13 cellular contexts compared by ENCODE assay signal in genomic region chrY:5000106-5000505, GRCh38. TPM values are rescaled to one million over a fixed set of nuclear protein-coding genes. Genes with fewer than 3 reads are reported as not detected.
DNase-seq lines count a peak whose midpoint lies in the region; ATAC-seq, FAIRE-seq and TF ChIP-seq lines count a peak whose summit lies in the region.
"Not testable (repeated sequence)": the region's sequence is repeated elsewhere in the genome, so short reads cannot be mapped to it uniquely, and the experiment has no call there.
"Had no signal": no experiment of that assay in that cellular context is flagged by ENCODE, and none has a peak within 500 bp of the region (broad histone marks: within the 10 kb centered on the region; RNA-seq: fewer than 3 reads in every experiment).

Gene PCDH11Y (plus strand): TSS chrY:5000296. CDS start chrY:5057100, 56,804 bp downstream.

- H4K8ac ChIP-seq in H1 (ENCODE audit: extremely low read depth, insufficient read depth, low read length); mesendoderm (ENCODE audit: low read depth, low read length): not testable (repeated sequence)

- H4K91ac ChIP-seq in H1 (replicated peaks; ENCODE audit: insufficient read length, low read length) = not testable (repeated sequence)

- H3K9ac ChIP-seq in H1 (replicated peaks in 1 of 4; ENCODE audit: extremely low read depth in 1 of 4, low read depth in 3 of 4, low read length in 3 of 4) = not testable (repeated sequence)
- peak within 1 kb of the TSS; percentile 60 for H3K9ac ChIP-seq in mesendoderm (ENCODE audit: low read length)

- H3K27ac ChIP-seq in H1 (ENCODE audit: low read depth, low read length); mesendoderm (ENCODE audit: low read depth, low read length): not testable (repeated sequence)

- H3K4me3 ChIP-seq in H1 (ENCODE audit: extremely low read depth in 1 of 4, insufficient read depth in 2 of 4, low read depth in 3 of 4, low read length in 4 of 4) = peak within 1 kb of the TSS; percentile 33 to 56 (median 42); a peak in 7 of 8 replicates
- H3K4me3 ChIP-seq in mesendoderm (ENCODE audit: low read length) = peak within 1 kb of the TSS; percentile 29

- peak; percentile 27 for ATAC-seq in activated CD8-positive, alpha-beta T cell treated with anti-CD3 and anti-CD28 coated beads for 36 hours
- ATAC-seq in left ventricle myocardium superior = peak; percentile 53

- DNase-seq in KBM-7 (peak; percentile 89), RPMI8226 (peak; percentile 46), H1 (ENCODE audit: low read depth in 1 of 2, low spot score in 2 of 2) (peak; percentile 3 to 64), left ventricle myocardium superior (peak; percentile 19), mesendoderm (peak; percentile 74)
- DNase-seq in activated CD8-positive, alpha-beta T cell treated with anti-CD3 and anti-CD28 coated beads for 36 hours = not testable (repeated sequence)
- peak; percentile 2 for DNase-seq in stimulated activated CD4-positive, alpha-beta T cell treated with anti-CD3 and anti-CD28 coated beads, Interleukin-4, amount 100 ng/mL, for 1 hour

- not testable (repeated sequence) for H3K14ac ChIP-seq in H1 (ENCODE audit: insufficient read length)

- intact Hi-C loops in activated CD8-positive, alpha-beta T cell treated with anti-CD3 and anti-CD28 coated beads for 36 hours (cut with micrococcal nuclease); left ventricle myocardium superior (cut with micrococcal nuclease): not testable (repeated sequence)

- not testable (repeated sequence) for H4K20me1 ChIP-seq in H1 (replicated peaks in 1 of 2; ENCODE audit: control insufficient read depth in 1 of 2, insufficient read depth in 2 of 2, low read length in 2 of 2)

- CTCF ChIA-PET in activated CD8-positive, alpha-beta T cell treated with anti-CD3 and anti-CD28 coated beads for 36 hours (lab: Charles Lee); H1 (lab: Charles Lee; ENCODE audit: partially characterized antibody): not testable (repeated sequence)

- not testable (repeated sequence) for TF ChIP-seq CTCF in activated CD8-positive, alpha-beta T cell treated with anti-CD3 and anti-CD28 coated beads for 36 hours (IDR thresholded peaks at IDR 0.05); H1 (IDR thresholded peaks at IDR 0.05; ENCODE audit: control extremely low read depth in 1 of 3, insufficient read depth in 1 of 3, low read depth in 1 of 3, low read length in 3 of 3)

- POLR2A ChIA-PET in activated CD8-positive, alpha-beta T cell treated with anti-CD3 and anti-CD28 coated beads for 36 hours (lab: Charles Lee); H1 (lab: Charles Lee; ENCODE audit: partially characterized antibody): not testable (repeated sequence)

- H3K36me3 ChIP-seq in H1 (ENCODE audit: control insufficient read depth in 2 of 4, insufficient read depth in 4 of 4, low read length in 3 of 4); mesendoderm (ENCODE audit: control insufficient read depth, insufficient read depth, low read length): not testable (repeated sequence)

- not testable (repeated sequence) for H3K79me2 ChIP-seq in H1 (ENCODE audit: control insufficient read depth in 1 of 2, insufficient read depth in 2 of 2, low read length in 2 of 2); mesendoderm (ENCODE audit: control insufficient read depth, insufficient read depth, low read length)

- H3K56ac ChIP-seq in H1 (replicated peaks; ENCODE audit: insufficient read length, low read depth, low read length) = not testable (repeated sequence)
- peak within 1 kb of the TSS; percentile 64 for H3K56ac ChIP-seq in mesendoderm (ENCODE audit: low read length)

- not testable (repeated sequence) for H3K23ac ChIP-seq in H1 (ENCODE audit: insufficient read length); mesendoderm (ENCODE audit: low read length)

- H2AK5ac ChIP-seq in H1 (ENCODE audit: low read depth, low read length); mesendoderm (ENCODE audit: low read length): not testable (repeated sequence)

- H3K27me3 ChIP-seq in H1 (replicated peaks in 1 of 4; ENCODE audit: control insufficient read depth in 3 of 4, extremely low read depth in 1 of 4, insufficient read depth in 3 of 4, low read length in 3 of 4); mesendoderm (ENCODE audit: insufficient read depth, low read length, poor library complexity): not testable (repeated sequence)

- not testable (repeated sequence) for H3K9me3 ChIP-seq in H1 (ENCODE audit: insufficient read depth in 2 of 2, low read depth in 1 of 2, low read length in 1 of 2)

- H2BK120ac ChIP-seq in H1 (replicated peaks; ENCODE audit: low read depth, low read length); mesendoderm (ENCODE audit: low read depth, low read length): not testable (repeated sequence)

- H3K18ac ChIP-seq in H1 (ENCODE audit: extremely low read depth, low read length); mesendoderm (ENCODE audit: low read length): not testable (repeated sequence)

- not testable (repeated sequence) for H3K79me1 ChIP-seq in H1 (ENCODE audit: low read depth, low read length); mesendoderm (ENCODE audit: low read length)

- in situ Hi-C loops in KBM-7 (cut with MboI; ENCODE audit: low pct_unique_long_range_greater_than_20kb, low sequenced_read_pairs) = not testable (repeated sequence)

- not testable (repeated sequence) for H4K5ac ChIP-seq in H1 (ENCODE audit: insufficient read length, low read depth, low read length); mesendoderm (ENCODE audit: low read length)

- not testable (repeated sequence) for H3K4ac ChIP-seq in H1 (replicated peaks; ENCODE audit: insufficient read length, low read depth, low read length); mesendoderm (ENCODE audit: low read depth, low read length)

- not testable (repeated sequence) for TF ChIP-seq POLR2A in H1 (IDR thresholded peaks at IDR 0.05; ENCODE audit: control extremely low read depth in 1 of 2, low read depth in 2 of 2, low read length in 2 of 2)

- TF ChIP-seq RAD21 in H1 (IDR thresholded peaks at IDR 0.05 in 1 of 2, conservative IDR thresholded peaks at IDR 0.05 in 1 of 2; ENCODE audit: low read depth in 2 of 2, low read length in 2 of 2) = not testable (repeated sequence)

- H2BK12ac ChIP-seq in H1 (ENCODE audit: low read depth, low read length) = not testable (repeated sequence)

- not testable (repeated sequence) for TF ChIP-seq EP300 in H1 (IDR thresholded peaks at IDR 0.05; ENCODE audit: borderline replicate concordance in 1 of 2, low read depth in 2 of 2, low read length in 2 of 2)

- H3K4me2 ChIP-seq in H1 (ENCODE audit: insufficient read depth in 1 of 2, low read depth in 2 of 2, low read length in 2 of 2) = peak within 1 kb of the TSS; percentile 54 to 57
- not testable (repeated sequence) for H3K4me2 ChIP-seq in mesendoderm (ENCODE audit: low read length)

- not testable (repeated sequence) for H3K27ac Mint-ChIP-seq in activated CD8-positive, alpha-beta T cell treated with anti-CD3 and anti-CD28 coated beads for 36 hours

- not testable (repeated sequence) for H2BK20ac ChIP-seq in H1 (ENCODE audit: low read length)

- not testable (repeated sequence) for H3K9me3 Mint-ChIP-seq in activated CD8-positive, alpha-beta T cell treated with anti-CD3 and anti-CD28 coated beads for 36 hours

- H3K36me3 Mint-ChIP-seq in activated CD8-positive, alpha-beta T cell treated with anti-CD3 and anti-CD28 coated beads for 36 hours (ENCODE audit: low read depth) = not testable (repeated sequence)

- whole genome bisulfite sequencing in H1 (ENCODE audit: extremely low coverage in 1 of 2, insufficient coverage in 1 of 2, insufficient read length in 1 of 2, insufficient replicate concordance in 2 of 2, low coverage in 1 of 2, low lambda C conversion rate in 2 of 2, missing lambda C conversion rate in 1 of 2), 2 experiments = no CpG with 5 or more reads among the region's 22 CpGs
- WGBS in mesendoderm (ENCODE audit: extremely low coverage, insufficient coverage, low lambda C conversion rate) = no CpG with 5 or more reads among the region's 22 CpGs

- FAIRE-seq in H1 (lab: Jason Lieb, UNC) = not testable (repeated sequence)

- H3K27me3 Mint-ChIP-seq in activated CD8-positive, alpha-beta T cell treated with anti-CD3 and anti-CD28 coated beads for 36 hours = not testable (repeated sequence)

- not testable (repeated sequence) for H3K23me2 ChIP-seq in H1 (ENCODE audit: low read depth, low read length)

- H2AFZ ChIP-seq in H1 (ENCODE audit: low read length) = not testable (repeated sequence)

- not testable (repeated sequence) for H3K4me1 ChIP-seq in H1 (replicated peaks in 1 of 4; ENCODE audit: control insufficient read depth in 3 of 4, insufficient read depth in 4 of 4, low read length in 3 of 4); mesendoderm (ENCODE audit: control insufficient read depth, low read depth, low read length)

- H3K4me1 Mint-ChIP-seq in activated CD8-positive, alpha-beta T cell treated with anti-CD3 and anti-CD28 coated beads for 36 hours (ENCODE audit: low read depth) = not testable (repeated sequence)

- not testable (repeated sequence) for H2BK5ac ChIP-seq in H1 (ENCODE audit: low read depth, low read length); mesendoderm (ENCODE audit: low read length)

- H3K4me3 Mint-ChIP-seq in activated CD8-positive, alpha-beta T cell treated with anti-CD3 and anti-CD28 coated beads for 36 hours = not testable (repeated sequence)

- not testable (repeated sequence) for H2BK15ac ChIP-seq in H1 (ENCODE audit: low read length); mesendoderm (replicated peaks; ENCODE audit: low read depth)

TF ChIP-seq in H1, 55 proteins besides CTCF, POLR2A, EP300 and RAD21:
- 0 out of 2 replicates have a peak, but pooled peaks have one; percentile 33 for TF ChIP-seq TAF1 (IDR thresholded peaks at IDR 0.05; ENCODE audit: low read depth, low read length)

RNA-seq across cellular contexts. Expression of gene PCDH11Y, which starts in this region (rescaled TPM):
- total RNA-seq in activated CD8-positive, alpha-beta T cell treated with anti-CD3 and anti-CD28 coated beads for 36 hours = not detected
- total RNA-seq in H1 (2021; fragmentation: NEBNext Ultra II Directional; extraction: Animal tissue kit (Norgen Biotek cat#: 25700)) = 7.3 and 9.3 TPM in 2 replicates
- 0.86 and 1.1 TPM in 2 replicates for polyA plus RNA-seq in H1 (2011; rRNA removed)
- 0.89 TPM for polyA plus RNA-seq in H1 (2011; cell fraction: cytosol; rRNA removed)
- 1.5 TPM for polyA plus RNA-seq in H1 (2011; cell fraction: nucleus; rRNA removed)
- polyA plus RNA-seq in H1 (2012, experiment 1 of 2) = 0.89 to 1.9 TPM (median 1.3 TPM) in 4 replicates
- polyA plus RNA-seq in H1 (2012, experiment 2 of 2) = 0.05 TPM
- polyA plus RNA-seq in H1 (2013, experiment 1 of 2) = 3.1 TPM
- polyA plus RNA-seq in H1 (2013, experiment 2 of 2) = 2.8 TPM
- polyA minus RNA-seq in H1 (2011; rRNA and poly(A)+ RNA removed) = 7.3 and 8.5 TPM in 2 replicates
- polyA minus RNA-seq in H1 (2011; cell fraction: cytosol; rRNA and poly(A)+ RNA removed) = 1.3 TPM
- 10.9 TPM for polyA minus RNA-seq in H1 (2011; cell fraction: nucleus; rRNA and poly(A)+ RNA removed)
- total RNA-seq in left ventricle myocardium superior = 0.10 TPM
- 2.3 TPM for polyA plus RNA-seq in mesendoderm (2013, experiment 1 of 2)
- 2.9 TPM for polyA plus RNA-seq in mesendoderm (2013, experiment 2 of 2)
- total RNA-seq: activated CD8-positive, alpha-beta T cell treated with anti-CD3 and anti-CD28 coated beads, Interleukin-2, amount 10 ng/mL, durations not matched to agents 7 days and 5 days; dermis blood vessel endothelial cell; endothelial cell of umbilical vein; LHCN-M2; mesenteric fat pad; ureter had no signal
- polyA plus RNA-seq: endothelial cell of umbilical vein had no signal
